ENCODE assay signal across 26 cellular contexts in the genomic region with DNA sequence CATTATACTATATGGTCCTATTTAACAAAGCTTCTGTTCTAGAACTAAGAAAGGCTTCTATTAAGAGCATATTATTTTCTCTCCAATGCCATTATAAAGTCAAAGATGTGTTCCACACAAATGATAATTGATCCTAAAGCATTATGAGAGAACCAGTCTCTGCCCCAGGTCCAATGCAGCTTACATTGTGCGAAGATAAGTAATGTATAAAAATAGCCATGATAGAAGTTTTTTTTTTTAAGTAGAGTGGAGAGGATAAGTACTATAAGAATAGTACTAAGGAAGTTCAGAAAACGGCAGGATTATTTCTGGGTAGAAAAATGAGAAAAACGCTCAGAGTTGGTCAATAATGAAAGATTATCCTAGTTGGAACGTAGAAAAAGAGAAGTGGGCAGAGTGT. TPM values are rescaled to one million over a fixed set of nuclear protein-coding genes. Genes with fewer than 3 reads are reported as not detected.
DNase-seq lines count a peak whose midpoint lies in the region; ATAC-seq and TF ChIP-seq lines count a peak whose summit lies in the region.
"Had no signal": no experiment of that assay in that cellular context is flagged by ENCODE, and none has a peak within 500 bp of the region (broad histone marks: within the 10 kb centered on the region; RNA-seq: fewer than 3 reads in every experiment).

No MANE protein-coding gene starts in this region.

- H3K27ac Mint-ChIP-seq in Caco-2 (ENCODE audit: unreplicated experiment) (peak overlapping the region; percentile 5), T-helper 17 cell (peak overlapping the region; percentile 74), neural progenitor cell (no peak overlapping the region)
- H3K27ac Mint-ChIP-seq: CD4-positive, alpha-beta T cell; HFFc6 had no signal

- no peak overlapping the region for H3K4me3 Mint-ChIP-seq in Caco-2 (ENCODE audit: unreplicated experiment)
- no peak overlapping the region for H3K4me3 Mint-ChIP-seq in T-helper 17 cell
- no peak overlapping the region for H3K4me3 Mint-ChIP-seq in neural progenitor cell
- H3K4me3 Mint-ChIP-seq: CD4-positive, alpha-beta T cell; HFFc6 had no signal

- no peak overlapping the region for H3K9ac ChIP-seq in neural progenitor cell
- H3K9ac ChIP-seq: BLaER1 treated with 17β-estradiol and CSF1 and Interleukin-3, amounts not matched to agents 10 nM and 100 nM had no signal

- H3K36me3 ChIP-seq in right atrium auricular region (no peaks in the 10 kb centered on the region), Caco-2 (ENCODE audit: control insufficient read depth, insufficient read depth, low read length) (no peaks in the 10 kb centered on the region), neural progenitor cell (no peaks in the 10 kb centered on the region), BE2C (no peaks in the 10 kb centered on the region)
- H3K36me3 ChIP-seq: HAP-1, Peyer's patch had no signal

- TF ChIP-seq CTCF in right atrium auricular region (IDR thresholded peaks at IDR 0.05) (no peak), Caco-2 (IDR thresholded peaks at IDR 0.05; ENCODE audit: insufficient read depth in 1 of 2, low read depth in 1 of 2, low read length in 1 of 2, severe bottlenecking in 1 of 2, unreplicated experiment in 1 of 2) (no peak), neural progenitor cell (IDR thresholded peaks at IDR 0.05) (no peak), BE2C (IDR thresholded peaks at IDR 0.05; ENCODE audit: low read depth, low read length) (no peak)

- H3K4me3 ChIP-seq in right atrium auricular region (no peak overlapping the region), Caco-2 (ENCODE audit: low read depth, low read length) (no peak overlapping the region), neural progenitor cell (no peak overlapping the region), BE2C (ENCODE audit: low read depth, low read length) (no peak overlapping the region)
- H3K4me3 ChIP-seq: BLaER1 treated with 17β-estradiol and CSF1 and Interleukin-3, amounts not matched to agents 10 nM and 100 nM; GM12878; HAP-1; Peyer's patch; SJSA1 had no signal

- H3K4me1 ChIP-seq in right atrium auricular region (peaks cover 0 to 20% of the 10 kb centered on the region in 2 donors), Caco-2 (peaks cover 5% of the 10 kb centered on the region; the same call in 1 of the 2 replicates), neural progenitor cell (peaks cover 4% of the 10 kb centered on the region), BE2C (peaks cover 2% of the 10 kb centered on the region; the same call in 1 of the 2 replicates)
- H3K4me1 ChIP-seq: Peyer's patch had no signal

- intact Hi-C loops in Right ventricle myocardium superior (cut with DNase I) (no loop called here), Caco-2 (cut with micrococcal nuclease; ENCODE audit: unreplicated experiment) (no loop called here)

- peaks cover 6% of the 10 kb centered on the region for H3F3A ChIP-seq in neural progenitor cell (ENCODE audit: low read depth)

- H3K4me1 Mint-ChIP-seq in Caco-2 (ENCODE audit: low read depth, unreplicated experiment) (peaks cover 6% of the 10 kb centered on the region), T-helper 17 cell (peaks cover 32% of the 10 kb centered on the region), neural progenitor cell (peaks cover 8% of the 10 kb centered on the region)

- H3K27me3 ChIP-seq in right atrium auricular region: no peaks in the 10 kb centered on the region
- H3K27me3 ChIP-seq in Caco-2 (replicated peaks; ENCODE audit: control insufficient read depth, insufficient read depth, low read length): no peaks in the 10 kb centered on the region
- no peaks in the 10 kb centered on the region for H3K27me3 ChIP-seq in neural progenitor cell
- no peaks in the 10 kb centered on the region for H3K27me3 ChIP-seq in BE2C
- H3K27me3 ChIP-seq: BLaER1 treated with 17β-estradiol and CSF1 and Interleukin-3, amounts not matched to agents 10 nM and 100 nM; Peyer's patch; SJSA1 had no signal

- no peak overlapping the region for H2AFZ ChIP-seq in neural progenitor cell (replicated peaks)

- H4K20me1 ChIP-seq in neural progenitor cell (ENCODE audit: low read depth): peaks cover 98% of the 10 kb centered on the region

- DNase-seq in Right ventricle myocardium superior (no peak), right atrium auricular region (ENCODE audit: low spot score) (no peak), Caco-2 (no peak), T-helper 17 cell (no peak), neural progenitor cell (ENCODE audit: low spot score) (no peak), BE2C (no peak), NCI-H446 treated with DMSO at 0.1 percent for 48 hours (lab: John Stamatoyannopoulos, UW) (no peak)
- DNase-seq: CD4-positive, alpha-beta T cell; EL; GDM1; GOT3; HFFc6; Karpas-422; NCI-H1092 treated with DMSO at 0.1 percent for 48 hours; NCI-H1436; NCI-H187; NCI-H2081 treated with DMSO at 0.1 percent for 48 hours; NCI-H524 treated with DMSO at 0.1 percent for 48 hours; NCI-H82; OCI-M1; Peyer's patch had no signal

- CTCF ChIA-PET in Caco-2 (lab: Charles Lee): no interaction called here

- peak; percentile 56 for ATAC-seq in Right ventricle myocardium superior (ENCODE audit: poor library complexity)
- no peak for ATAC-seq in T-helper 17 cell
- ATAC-seq: GM12878, HepG2 had no signal

- H3K9me3 Mint-ChIP-seq in Caco-2 (ENCODE audit: unreplicated experiment) (no peaks in the 10 kb centered on the region), neural progenitor cell (peaks cover 5% of the 10 kb centered on the region)
- H3K9me3 Mint-ChIP-seq: CD4-positive, alpha-beta T cell; HFFc6 had no signal

- no peak overlapping the region for H3K4me2 ChIP-seq in neural progenitor cell

- H3K27me3 Mint-ChIP-seq in Caco-2 (ENCODE audit: insufficient read depth, unreplicated experiment): no peaks in the 10 kb centered on the region
- no peaks in the 10 kb centered on the region for H3K27me3 Mint-ChIP-seq in T-helper 17 cell
- no peaks in the 10 kb centered on the region for H3K27me3 Mint-ChIP-seq in neural progenitor cell (ENCODE audit: insufficient read depth, low read depth)
- H3K27me3 Mint-ChIP-seq: CD4-positive, alpha-beta T cell had no signal

- peaks cover 100% of the 10 kb centered on the region for H3K79me2 ChIP-seq in neural progenitor cell (ENCODE audit: low read depth)

- H3K9me3 ChIP-seq in right atrium auricular region (no peaks in the 10 kb centered on the region), Caco-2 (no peaks in the 10 kb centered on the region), T-helper 17 cell (ENCODE audit: control insufficient read depth, low read length, poor library complexity, severe bottlenecking) (no peaks in the 10 kb centered on the region), neural progenitor cell (ENCODE audit: low read depth) (no peaks in the 10 kb centered on the region), BE2C (no peaks in the 10 kb centered on the region)
- H3K9me3 ChIP-seq: BLaER1 treated with 17β-estradiol and CSF1 and Interleukin-3, amounts not matched to agents 10 nM and 100 nM; HAP-1; Peyer's patch; SJSA1 had no signal

- H3K27ac ChIP-seq in right atrium auricular region: no peak overlapping the region
- H3K27ac ChIP-seq in neural progenitor cell: peak overlapping the region; percentile 21
- H3K27ac ChIP-seq: BLaER1 treated with 17β-estradiol and CSF1 and Interleukin-3, amounts not matched to agents 10 nM and 100 nM; Peyer's patch; SJSA1 had no signal

- POLR2A ChIA-PET in Caco-2 (lab: Charles Lee): no interaction called here

- H3K36me3 Mint-ChIP-seq in Caco-2 (ENCODE audit: insufficient read depth, unreplicated experiment): peaks cover 31% of the 10 kb centered on the region
- no peaks in the 10 kb centered on the region for H3K36me3 Mint-ChIP-seq in T-helper 17 cell (ENCODE audit: low read depth)
- peaks cover 42% of the 10 kb centered on the region for H3K36me3 Mint-ChIP-seq in neural progenitor cell

- BruUV-seq in Caco-2 (replicated peaks; lab: Mats Ljungman, UMichigan): no TSS peak

RNA-seq across cellular contexts. Expression of a gene that starts 15.6 kb away (rescaled TPM):
- 8.6 TPM for total RNA-seq in Right ventricle myocardium superior
- 10 to 100 TPM in 1 of 2 donors, 1 to 10 TPM in 1; 6.6 to 12.4 TPM for total RNA-seq in right atrium auricular region
- 32.4 and 33.2 TPM in 2 replicates for total RNA-seq in Caco-2 (2022)
- total RNA-seq in T-helper 17 cell: 1 to 10 TPM; 3.5 to 3.9 TPM
- 62.5 and 92.9 TPM in 2 replicates for total RNA-seq in neural progenitor cell (ENCODE audit: low replicate concordance)
- polyA plus RNA-seq in BE2C (2012; ENCODE audit: insufficient read depth, insufficient read length, low read depth): 22.3 TPM
